ENCODE assay signal across 28 cellular contexts in the genomic region with DNA sequence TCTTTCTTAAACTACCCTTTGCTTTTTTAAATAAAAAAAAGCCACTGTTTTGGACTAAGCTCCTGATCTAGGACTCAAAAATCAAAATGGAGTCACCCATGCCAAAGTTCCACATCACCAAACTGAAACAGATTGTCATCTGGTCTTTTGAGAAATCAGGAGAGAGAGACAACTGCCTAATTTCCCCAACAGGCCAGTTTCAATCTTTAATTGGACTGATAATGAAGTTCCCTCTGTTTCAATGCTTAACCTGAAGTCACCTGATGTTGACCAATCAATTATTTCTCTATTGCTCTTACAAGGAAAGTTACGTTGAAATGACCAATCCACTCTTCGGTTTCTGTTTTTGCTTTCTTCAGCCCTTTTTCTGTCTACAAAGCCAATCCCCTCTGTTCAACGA. TPM values are rescaled to one million over a fixed set of nuclear protein-coding genes. Genes with fewer than 3 reads are reported as not detected.
DNase-seq lines count a peak whose midpoint lies in the region; ATAC-seq and TF ChIP-seq lines count a peak whose summit lies in the region.
"Had no signal": no experiment of that assay in that cellular context is flagged by ENCODE, and none has a peak within 500 bp of the region (broad histone marks: within the 10 kb centered on the region; RNA-seq: fewer than 3 reads in every experiment).

No MANE protein-coding gene starts in this region.

- H3K4me1 Mint-ChIP-seq in naive B cell: peaks cover 45 to 57% (median 55%) of the 10 kb centered on the region in 3 donors

- no peaks in the 10 kb centered on the region for H3K27me3 ChIP-seq in OCI-LY3 (ENCODE audit: low read depth, low read length)
- H3K27me3 ChIP-seq: adrenal gland, ovary, Peyer's patch, testis, uterus had no signal

- H3K4me1 ChIP-seq in OCI-LY3 (ENCODE audit: low read length): peaks cover 88% of the 10 kb centered on the region
- H3K4me1 ChIP-seq: adrenal gland, Peyer's patch, testis, uterus had no signal

- H3K4me3 Mint-ChIP-seq in naive B cell: no peak overlapping the region
- H3K4me3 Mint-ChIP-seq: activated CD8-positive, alpha-beta T cell treated with anti-CD3 and anti-CD28 coated beads for 36 hours; brain; CD4-positive, alpha-beta T cell; natural killer cell had no signal

- ATAC-seq in GM18907 (IDR thresholded peaks at IDR 0.05; ENCODE audit: unreplicated experiment): peak; percentile 24
- ATAC-seq in naive B cell (ENCODE audit: low read depth in 2 of 2): no peak
- no peak for ATAC-seq in HG03139 (IDR thresholded peaks at IDR 0.05; ENCODE audit: unreplicated experiment)
- ATAC-seq: activated CD4-positive, CD25-positive, alpha-beta regulatory T cell treated with anti-CD3 and anti-CD28 coated beads, Interleukin-2, amount 50 U/mL, for 24 hours; activated CD8-positive, alpha-beta T cell treated with anti-CD3 and anti-CD28 coated beads for 36 hours; natural killer cell had no signal

- no peaks in the 10 kb centered on the region for H4K20me1 ChIP-seq in OCI-LY3 (ENCODE audit: insufficient read depth, low read length)

- no peaks in the 10 kb centered on the region for H3K9me3 Mint-ChIP-seq in naive B cell
- H3K9me3 Mint-ChIP-seq: activated CD8-positive, alpha-beta T cell treated with anti-CD3 and anti-CD28 coated beads for 36 hours; CD4-positive, alpha-beta T cell; natural killer cell had no signal

- TF ChIP-seq CTCF in OCI-LY3 (IDR thresholded peaks at IDR 0.05; ENCODE audit: low read depth, low read length): no peak

- H3K27ac ChIP-seq in OCI-LY3 (ENCODE audit: low read length): peak overlapping the region; percentile 97
- H3K27ac ChIP-seq: adrenal gland, foreskin keratinocyte, ovary, Peyer's patch, testis, uterus had no signal

- peak overlapping the region; percentile 85 for H3K4me2 ChIP-seq in OCI-LY3 (ENCODE audit: low read length)

- H2AFZ ChIP-seq in OCI-LY3 (ENCODE audit: low read depth, low read length): no peak overlapping the region

- H3K27me3 Mint-ChIP-seq in naive B cell: no peaks in the 10 kb centered on the region
- H3K27me3 Mint-ChIP-seq: activated CD8-positive, alpha-beta T cell treated with anti-CD3 and anti-CD28 coated beads for 36 hours; CD4-positive, alpha-beta T cell had no signal

- peaks cover 54% of the 10 kb centered on the region for H3K36me3 ChIP-seq in OCI-LY3 (replicated peaks; ENCODE audit: low read depth, low read length)
- H3K36me3 ChIP-seq: adrenal gland, HAP-1, ovary, Peyer's patch, uterus had no signal

- DNase-seq in CD1c-positive myeloid dendritic cell (ENCODE audit: extremely low spot score) (peak; percentile 10), naive B cell (no peak), NOMO-1 (lab: John Stamatoyannopoulos, UW; ENCODE audit: unreplicated experiment in 2 of 2) (no peak), AML-193 (lab: John Stamatoyannopoulos, UW) (no peak)
- DNase-seq: activated CD8-positive, alpha-beta T cell treated with anti-CD3 and anti-CD28 coated beads for 36 hours; activated naive CD4-positive, alpha-beta T cell; adrenal gland; CD4-positive, alpha-beta T cell; DMS153; effector CD4-positive, alpha-beta T cell; foreskin keratinocyte; midbrain; natural killer cell; NCI-H1694; NCI-H2171; NCI-H510A treated with DMSO at 0.1 percent for 48 hours; ovary; Peyer's patch; SIG-M5; testis; uterus had no signal

- peak overlapping the region; percentile 68 for H3K9ac ChIP-seq in OCI-LY3 (ENCODE audit: low read length)

- peak overlapping the region; percentile 23 for H3K4me3 ChIP-seq in OCI-LY3 (ENCODE audit: low read length)
- H3K4me3 ChIP-seq: adrenal gland, HAP-1, ovary, Peyer's patch, testis, uterus had no signal

- peak overlapping the region in 4 of 6 donors; percentile 21 to 85 (median 59) for H3K27ac Mint-ChIP-seq in naive B cell
- H3K27ac Mint-ChIP-seq: CD4-positive, alpha-beta T cell; natural killer cell had no signal

- no peaks in the 10 kb centered on the region for H3K9me3 ChIP-seq in OCI-LY3 (ENCODE audit: insufficient read depth, low read length)
- H3K9me3 ChIP-seq: adrenal gland, HAP-1, ovary, Peyer's patch, testis, uterus had no signal

- peaks cover 18 to 21% of the 10 kb centered on the region in 2 donors for H3K36me3 Mint-ChIP-seq in naive B cell
- H3K36me3 Mint-ChIP-seq: brain had no signal

- H3K79me2 ChIP-seq in OCI-LY3 (ENCODE audit: low read length): peaks cover 67% of the 10 kb centered on the region

RNA-seq across cellular contexts. Expression of a gene that starts 11.6 kb away (rescaled TPM):
- 10 to 100 TPM; 37.2 to 61.2 (median 50.4) TPM for polyA plus RNA-seq in naive B cell (ENCODE audit: low read depth in 6 of 6)
- polyA plus RNA-seq: AG04450 had no signal
